39 cellular contexts compared by ENCODE assay signal in genomic region chr16:25080420-25081131, GRCh38.
"Had no signal": no experiment of that assay in that cellular context is flagged by ENCODE, and none has a peak within 500 bp of the region (broad histone marks: within the 10 kb centered on the region; RNA-seq: fewer than 3 reads in every experiment).

No MANE protein-coding gene starts in this region.

- H3K27ac ChIP-seq: adrenal gland, ascending aorta, body of pancreas, brain microvascular endothelial cell, breast epithelium, cardiac muscle cell had no signal

- H3K36me3 Mint-ChIP-seq: activated naive CD4-positive, alpha-beta T cell treated with anti-CD3 and anti-CD28 coated beads, Interleukin-2, amount 10 ng/mL, durations not matched to agents 7 days and 5 days; activated naive CD4-positive, alpha-beta T cell treated with anti-CD3 and anti-CD28 coated beads, Interleukin-2, amount 50 U/mL, for 24 hours; activated naive CD4-positive, alpha-beta T cell treated with anti-CD3 and anti-CD28 coated beads, Interleukin-2, amount 50 U/mL, for 72 hours; activated naive CD8-positive, alpha-beta T cell treated with anti-CD3 and anti-CD28 coated beads for 36 hours; activated naive CD8-positive, alpha-beta T cell treated with anti-CD3 and anti-CD28 coated beads, Interleukin-2, amount 10 ng/mL, durations not matched to agents 7 days and 5 days had no signal

- H3K36me3 ChIP-seq: adrenal gland, ascending aorta, brain microvascular endothelial cell, breast epithelium, cardiac muscle cell had no signal

- H3K4me1 Mint-ChIP-seq: activated naive CD4-positive, alpha-beta T cell treated with anti-CD3 and anti-CD28 coated beads, Interleukin-2, amount 10 ng/mL, durations not matched to agents 7 days and 5 days; activated naive CD4-positive, alpha-beta T cell treated with anti-CD3 and anti-CD28 coated beads, Interleukin-2, amount 50 U/mL, for 24 hours; activated naive CD8-positive, alpha-beta T cell treated with anti-CD3 and anti-CD28 coated beads for 36 hours; activated naive CD8-positive, alpha-beta T cell treated with anti-CD3 and anti-CD28 coated beads, Interleukin-2, amount 50 U/mL, for 24 hours; activated T-helper 17 cell treated with anti-CD3 and anti-CD28 coated beads, Interleukin-2, amount 50 U/mL, for 72 hours; brain; central memory CD8-positive, alpha-beta T cell had no signal

- DNase-seq: activated effector memory CD4-positive, alpha-beta T cell treated with anti-CD3 and anti-CD28 coated beads, Interleukin-2, amount 50 U/mL, for 16 hours; activated effector memory CD4-positive, alpha-beta T cell treated with Interleukin-2 at 50 U/mL for 16 hours; activated gamma-delta T cell; activated gamma-delta T cell treated with Interleukin-2 at 50 U/mL for 16 hours; activated naive CD4-positive, alpha-beta T cell; activated naive CD4-positive, alpha-beta T cell treated with anti-CD3 and anti-CD28 coated beads for 36 hours; activated naive CD4-positive, alpha-beta T cell treated with anti-CD3 and anti-CD28 coated beads, Interleukin-2, amount 10 ng/mL, durations not matched to agents 7 days and 5 days; activated naive CD4-positive, alpha-beta T cell treated with anti-CD3 and anti-CD28 coated beads, Interleukin-2, amount 50 U/mL, for 16 hours; activated naive CD4-positive, alpha-beta T cell treated with Interleukin-2 at 50 U/mL for 16 hours; activated naive CD8-positive, alpha-beta T cell treated with anti-CD3 and anti-CD28 coated beads for 36 hours; activated naive CD8-positive, alpha-beta T cell treated with anti-CD3 and anti-CD28 coated beads, Interleukin-2, amount 10 ng/mL, durations not matched to agents 7 days and 5 days; activated naive CD8-positive, alpha-beta T cell treated with anti-CD3 and anti-CD28 coated beads, Interleukin-2, amount 50 U/mL, for 24 hours; activated T-cell treated with anti-CD3 and anti-CD28 coated beads, Interleukin-2, amount 50 U/mL, for 1 hour; activated T-cell treated with anti-CD3 and anti-CD28 coated beads, Interleukin-2, amount 50 U/mL, for 24 hours; activated T-cell treated with anti-CD3 and anti-CD28 coated beads, Interleukin-2, amount 50 U/mL, for 4 hours; activated T-cell treated with anti-CD3 and anti-CD28 coated beads, Interleukin-2, amount 50 U/mL, for 48 hours; activated T-cell treated with anti-CD3 and anti-CD28 coated beads, Interleukin-2, amount 50 U/mL, for 72 hours; adrenal gland; amniotic stem cell; amygdala; anterior cingulate cortex; aorta; body of pancreas; brain microvascular endothelial cell; central memory CD4-positive, alpha-beta T cell; cerebellar nuclear complex had no signal

- H3K27me3 ChIP-seq: adrenal gland, ascending aorta, body of pancreas, brain microvascular endothelial cell, breast epithelium, cardiac muscle cell had no signal

- H3K27ac Mint-ChIP-seq: activated naive CD4-positive, alpha-beta T cell treated with anti-CD3 and anti-CD28 coated beads for 36 hours; activated naive CD4-positive, alpha-beta T cell treated with anti-CD3 and anti-CD28 coated beads, Interleukin-2, amount 10 ng/mL, durations not matched to agents 7 days and 5 days; activated naive CD4-positive, alpha-beta T cell treated with anti-CD3 and anti-CD28 coated beads, Interleukin-2, amount 50 U/mL, for 24 hours; activated naive CD4-positive, alpha-beta T cell treated with anti-CD3 and anti-CD28 coated beads, Interleukin-2, amount 50 U/mL, for 72 hours; activated naive CD8-positive, alpha-beta T cell; activated naive CD8-positive, alpha-beta T cell treated with anti-CD3 and anti-CD28 coated beads for 36 hours; activated naive CD8-positive, alpha-beta T cell treated with anti-CD3 and anti-CD28 coated beads, Interleukin-2, amount 10 ng/mL, durations not matched to agents 7 days and 5 days; activated naive CD8-positive, alpha-beta T cell treated with anti-CD3 and anti-CD28 coated beads, Interleukin-2, amount 50 U/mL, for 24 hours; activated T-cell treated with anti-CD3 and anti-CD28 coated beads, Interleukin-2, amount 50 U/mL, for 24 hours; activated T-cell treated with anti-CD3 and anti-CD28 coated beads, Interleukin-2, amount 50 U/mL, for 72 hours; activated T-helper 1 cell treated with anti-CD3 and anti-CD28 coated beads, Interleukin-12 subunit alpha, Interleukin-12 subunit beta, Interleukin-2, Interleukin-4 antibody, amounts not matched to agents 30 ng/mL and 10 ng/mL and 1 ng/mL, durations not matched to agents 14 hours and 24 hours and 36 hours; activated T-helper 17 cell treated with anti-CD3 and anti-CD28 coated beads, Interleukin-2, amount 50 U/mL, for 72 hours; activated T-helper 2 cell treated with anti-CD3 and anti-CD28 coated beads, Interferon-gamma antibody, Interleukin-2, Interleukin-4, amounts not matched to agents 10 μg/mL and 5 μg/mL and 100 μg/mL, durations not matched to agents 14 hours and 24 hours and 36 hours; brain had no signal

- H3K9me3 ChIP-seq: adrenal gland, ascending aorta, body of pancreas, breast epithelium had no signal

- H3K27me3 Mint-ChIP-seq: activated naive CD4-positive, alpha-beta T cell treated with anti-CD3 and anti-CD28 coated beads, Interleukin-2, amount 10 ng/mL, durations not matched to agents 7 days and 5 days; activated naive CD4-positive, alpha-beta T cell treated with anti-CD3 and anti-CD28 coated beads, Interleukin-2, amount 50 U/mL, for 24 hours; activated naive CD8-positive, alpha-beta T cell; activated naive CD8-positive, alpha-beta T cell treated with anti-CD3 and anti-CD28 coated beads for 36 hours; activated naive CD8-positive, alpha-beta T cell treated with anti-CD3 and anti-CD28 coated beads, Interleukin-2, amount 10 ng/mL, durations not matched to agents 7 days and 5 days; activated naive CD8-positive, alpha-beta T cell treated with anti-CD3 and anti-CD28 coated beads, Interleukin-2, amount 50 U/mL, for 24 hours; activated T-cell treated with anti-CD3 and anti-CD28 coated beads, Interleukin-2, amount 50 U/mL, for 24 hours; activated T-helper 17 cell treated with anti-CD3 and anti-CD28 coated beads, Interleukin-2, amount 50 U/mL, for 72 hours; brain; central memory CD8-positive, alpha-beta T cell had no signal

- FAIRE-seq: astrocyte, bronchial epithelial cell had no signal

- H3K4me3 ChIP-seq: adrenal gland, ascending aorta, body of pancreas, breast epithelium, cardiac muscle cell had no signal

- H3K4me1 ChIP-seq: adrenal gland, ascending aorta, body of pancreas, breast epithelium had no signal

- ATAC-seq: activated naive CD4-positive, alpha-beta T cell treated with anti-CD3 and anti-CD28 coated beads, Interleukin-2, amount 50 U/mL, for 72 hours; activated naive CD8-positive, alpha-beta T cell treated with anti-CD3 and anti-CD28 coated beads, Interleukin-2, amount 50 U/mL, for 24 hours; activated T-cell treated with anti-CD3 and anti-CD28 coated beads, Interleukin-2, amount 50 U/mL, for 4 hours; activated T-cell treated with anti-CD3 and anti-CD28 coated beads, Interleukin-2, amount 50 U/mL, for 72 hours; activated T-helper 17 cell treated with anti-CD3 and anti-CD28 coated beads, Interleukin-2, amount 50 U/mL, for 72 hours; body of pancreas had no signal

- H3K9me3 Mint-ChIP-seq: activated naive CD4-positive, alpha-beta T cell treated with anti-CD3 and anti-CD28 coated beads for 36 hours; activated naive CD4-positive, alpha-beta T cell treated with anti-CD3 and anti-CD28 coated beads, Interleukin-2, amount 10 ng/mL, durations not matched to agents 7 days and 5 days; activated naive CD4-positive, alpha-beta T cell treated with anti-CD3 and anti-CD28 coated beads, Interleukin-2, amount 50 U/mL, for 24 hours; activated naive CD4-positive, alpha-beta T cell treated with anti-CD3 and anti-CD28 coated beads, Interleukin-2, amount 50 U/mL, for 72 hours; activated naive CD8-positive, alpha-beta T cell treated with anti-CD3 and anti-CD28 coated beads for 36 hours; activated naive CD8-positive, alpha-beta T cell treated with anti-CD3 and anti-CD28 coated beads, Interleukin-2, amount 50 U/mL, for 24 hours; activated T-cell treated with anti-CD3 and anti-CD28 coated beads, Interleukin-2, amount 50 U/mL, for 4 hours; activated T-cell treated with anti-CD3 and anti-CD28 coated beads, Interleukin-2, amount 50 U/mL, for 72 hours; activated T-helper 1 cell treated with anti-CD3 and anti-CD28 coated beads, Interleukin-12 subunit alpha, Interleukin-12 subunit beta, Interleukin-2, Interleukin-4 antibody, amounts not matched to agents 30 ng/mL and 10 ng/mL and 1 ng/mL, durations not matched to agents 14 hours and 24 hours and 36 hours; activated T-helper 17 cell treated with anti-CD3 and anti-CD28 coated beads, Interleukin-2, amount 50 U/mL, for 72 hours; activated T-helper 2 cell treated with anti-CD3 and anti-CD28 coated beads, Interferon-gamma antibody, Interleukin-2, Interleukin-4, amounts not matched to agents 10 μg/mL and 5 μg/mL and 100 μg/mL, durations not matched to agents 14 hours and 24 hours and 36 hours; brain; central memory CD8-positive, alpha-beta T cell had no signal

- H3K4me3 Mint-ChIP-seq: activated naive CD4-positive, alpha-beta T cell treated with anti-CD3 and anti-CD28 coated beads for 36 hours; activated naive CD4-positive, alpha-beta T cell treated with anti-CD3 and anti-CD28 coated beads, Interleukin-2, amount 10 ng/mL, durations not matched to agents 7 days and 5 days; activated naive CD4-positive, alpha-beta T cell treated with anti-CD3 and anti-CD28 coated beads, Interleukin-2, amount 50 U/mL, for 24 hours; activated naive CD8-positive, alpha-beta T cell; activated naive CD8-positive, alpha-beta T cell treated with anti-CD3 and anti-CD28 coated beads for 36 hours; activated naive CD8-positive, alpha-beta T cell treated with anti-CD3 and anti-CD28 coated beads, Interleukin-2, amount 10 ng/mL, durations not matched to agents 7 days and 5 days; activated naive CD8-positive, alpha-beta T cell treated with anti-CD3 and anti-CD28 coated beads, Interleukin-2, amount 50 U/mL, for 24 hours; activated T-cell treated with anti-CD3 and anti-CD28 coated beads, Interleukin-2, amount 50 U/mL, for 24 hours; activated T-cell treated with anti-CD3 and anti-CD28 coated beads, Interleukin-2, amount 50 U/mL, for 4 hours; activated T-cell treated with anti-CD3 and anti-CD28 coated beads, Interleukin-2, amount 50 U/mL, for 72 hours; activated T-helper 1 cell treated with anti-CD3 and anti-CD28 coated beads, Interleukin-12 subunit alpha, Interleukin-12 subunit beta, Interleukin-2, Interleukin-4 antibody, amounts not matched to agents 30 ng/mL and 10 ng/mL and 1 ng/mL, durations not matched to agents 14 hours and 24 hours and 36 hours; activated T-helper 17 cell treated with anti-CD3 and anti-CD28 coated beads, Interleukin-2, amount 50 U/mL, for 72 hours; brain; central memory CD8-positive, alpha-beta T cell had no signal
